In the genomic region with DNA sequence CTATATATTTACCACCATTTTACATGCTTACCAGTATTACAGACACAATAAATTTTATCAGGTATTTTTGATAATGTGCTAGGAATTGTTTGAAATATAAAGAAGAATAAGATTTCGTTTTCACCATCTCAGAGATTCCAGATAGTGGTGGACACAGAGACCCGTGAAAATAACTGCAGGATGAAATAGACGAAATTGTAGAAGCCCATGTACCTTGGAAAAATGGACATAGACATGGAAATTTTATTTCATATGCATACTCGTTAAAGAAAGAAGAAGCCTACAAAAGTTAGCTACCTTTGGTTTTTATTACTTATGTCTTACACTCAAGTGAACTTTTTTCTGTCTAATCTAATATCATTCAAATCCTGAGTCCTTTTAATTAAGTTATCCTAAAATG, we compare ENCODE assay signal across 3 cellular contexts. TPM values are rescaled to one million over a fixed set of nuclear protein-coding genes. Genes with fewer than 3 reads are reported as not detected.
"Had no signal": no experiment of that assay in that cellular context is flagged by ENCODE, and none has a peak within 500 bp of the region (broad histone marks: within the 10 kb centered on the region; RNA-seq: fewer than 3 reads in every experiment).

No MANE protein-coding gene starts in this region.

RNA-seq across cellular contexts. Expression of a gene that starts 7.5 kb away (rescaled TPM):
- total RNA-seq: PC-9, Right ventricle myocardium inferior, RPMI7951 had no signal
